In genomic region chr19:43207174-43207573, GRCh38 we compare ENCODE assay signal across 1 cellular context.
TF ChIP-seq lines count a peak whose summit lies in the region.

No MANE protein-coding gene starts in this region.

TF ChIP-seq in HEK293, 187 proteins besides CTCF, POLR2A, EP300 and RAD21 (continued from another document):
- TF ChIP-seq, protein P1, sequence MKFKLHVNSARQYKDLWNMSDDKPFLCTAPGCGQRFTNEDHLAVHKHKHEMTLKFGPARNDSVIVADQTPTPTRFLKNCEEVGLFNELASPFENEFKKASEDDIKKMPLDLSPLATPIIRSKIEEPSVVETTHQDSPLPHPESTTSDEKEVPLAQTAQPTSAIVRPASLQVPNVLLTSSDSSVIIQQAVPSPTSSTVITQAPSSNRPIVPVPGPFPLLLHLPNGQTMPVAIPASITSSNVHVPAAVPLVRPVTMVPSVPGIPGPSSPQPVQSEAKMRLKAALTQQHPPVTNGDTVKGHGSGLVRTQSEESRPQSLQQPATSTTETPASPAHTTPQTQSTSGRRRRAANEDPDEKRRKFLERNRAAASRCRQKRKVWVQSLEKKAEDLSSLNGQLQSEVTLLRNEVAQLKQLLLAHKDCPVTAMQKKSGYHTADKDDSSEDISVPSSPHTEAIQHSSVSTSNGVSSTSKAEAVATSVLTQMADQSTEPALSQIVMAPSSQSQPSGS (tag by site-specific recombination; IDR thresholded peaks at IDR 0.05; ENCODE audit: low read depth) = 0 out of 2 replicates have a peak, but pooled peaks have one; percentile 17
- TF ChIP-seq ZSCAN30 (tag by site-specific recombination; IDR thresholded peaks at IDR 0.05) (peak; percentile 94), ZBTB48 (tag by site-specific recombination; IDR thresholded peaks at IDR 0.05) (peak; percentile 83), ZSCAN4 (tag by site-specific recombination; IDR thresholded peaks at IDR 0.05) (peak; percentile 41), ZNF391 (tag by site-specific recombination; IDR thresholded peaks at IDR 0.05; ENCODE audit: borderline replicate concordance, low read depth) (0 out of 2 replicates have a peak, but pooled peaks have one; percentile 39), ZBTB17 (tag by site-specific recombination; IDR thresholded peaks at IDR 0.05) (peak; percentile 81), ZNF2 (tag by site-specific recombination; IDR thresholded peaks at IDR 0.05) (0 out of 2 replicates have a peak, but pooled peaks have one; percentile 32), IKZF3 (tag by site-specific recombination; IDR thresholded peaks at IDR 0.05) (peak; percentile 61), ZBTB21 (tag by site-specific recombination; IDR thresholded peaks at IDR 0.05) (peak; percentile 62; the same call in 1 of the 2 replicates), ZNF654 (tag by site-specific recombination; IDR thresholded peaks at IDR 0.05; ENCODE audit: low read depth) (peak; percentile 85), ZNF501 (tag by site-specific recombination; IDR thresholded peaks at IDR 0.05) (peak; percentile 71; the same call in 1 of the 2 replicates), GLIS1 (tag by site-specific recombination; IDR thresholded peaks at IDR 0.05) (peak; percentile 76), HIC1 (tag by site-specific recombination; IDR thresholded peaks at IDR 0.05) (peak; percentile 71), ZNF10 (tag by site-specific recombination; IDR thresholded peaks at IDR 0.05) (0 out of 2 replicates have a peak, but pooled peaks have one; percentile 28), ZBTB20 (tag by site-specific recombination; IDR thresholded peaks at IDR 0.05) (0 out of 2 replicates have a peak, but pooled peaks have one; percentile 7), ZNF600 (tag by site-specific recombination; IDR thresholded peaks at IDR 0.05) (peak; percentile 81), ZNF24 (tag by site-specific recombination; IDR thresholded peaks at IDR 0.05) (peak; percentile 33; the same call in 1 of the 2 replicates), GLIS2 (tag by site-specific recombination; IDR thresholded peaks at IDR 0.05) (peak; percentile 83; the same call in 1 of the 2 replicates), SP7 (tag by site-specific recombination; IDR thresholded peaks at IDR 0.05) (peak; percentile 31; the same call in 1 of the 2 replicates), ZNF335 (tag by site-specific recombination; conservative IDR thresholded peaks at IDR 0.05) (0 out of 2 replicates have a peak, but pooled peaks have one; percentile 28), ZFP37 (tag by site-specific recombination; IDR thresholded peaks at IDR 0.05) (peak; percentile 69), ZEB2 (tag by site-specific recombination; IDR thresholded peaks at IDR 0.05) (peak; percentile 24; the same call in 1 of the 2 replicates)
- TF ChIP-seq, protein P2, sequence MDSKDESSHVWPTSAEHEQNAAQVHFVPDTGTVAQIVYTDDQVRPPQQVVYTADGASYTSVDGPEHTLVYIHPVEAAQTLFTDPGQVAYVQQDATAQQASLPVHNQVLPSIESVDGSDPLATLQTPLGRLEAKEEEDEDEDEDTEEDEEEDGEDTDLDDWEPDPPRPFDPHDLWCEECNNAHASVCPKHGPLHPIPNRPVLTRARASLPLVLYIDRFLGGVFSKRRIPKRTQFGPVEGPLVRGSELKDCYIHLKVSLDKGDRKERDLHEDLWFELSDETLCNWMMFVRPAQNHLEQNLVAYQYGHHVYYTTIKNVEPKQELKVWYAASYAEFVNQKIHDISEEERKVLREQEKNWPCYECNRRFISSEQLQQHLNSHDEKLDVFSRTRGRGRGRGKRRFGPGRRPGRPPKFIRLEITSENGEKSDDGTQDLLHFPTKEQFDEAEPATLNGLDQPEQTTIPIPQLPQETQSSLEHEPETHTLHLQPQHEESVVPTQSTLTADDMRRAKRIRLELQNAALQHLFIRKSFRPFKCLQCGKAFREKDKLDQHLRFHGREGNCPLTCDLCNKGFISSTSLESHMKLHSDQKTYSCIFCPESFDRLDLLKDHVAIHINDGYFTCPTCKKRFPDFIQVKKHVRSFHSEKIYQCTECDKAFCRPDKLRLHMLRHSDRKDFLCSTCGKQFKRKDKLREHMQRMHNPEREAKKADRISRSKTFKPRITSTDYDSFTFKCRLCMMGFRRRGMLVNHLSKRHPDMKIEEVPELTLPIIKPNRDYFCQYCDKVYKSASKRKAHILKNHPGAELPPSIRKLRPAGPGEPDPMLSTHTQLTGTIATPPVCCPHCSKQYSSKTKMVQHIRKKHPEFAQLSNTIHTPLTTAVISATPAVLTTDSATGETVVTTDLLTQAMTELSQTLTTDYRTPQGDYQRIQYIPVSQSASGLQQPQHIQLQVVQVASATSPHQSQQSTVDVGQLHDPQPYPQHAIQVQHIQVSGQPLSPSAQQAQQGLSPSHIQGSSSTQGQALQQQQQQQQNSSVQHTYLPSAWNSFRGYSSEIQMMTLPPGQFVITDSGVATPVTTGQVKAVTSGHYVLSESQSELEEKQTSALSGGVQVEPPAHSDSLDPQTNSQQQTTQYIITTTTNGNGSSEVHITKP (tag by site-specific recombination; IDR thresholded peaks at IDR 0.05) = peak; percentile 30; the same call in 1 of the 2 replicates
- TF ChIP-seq, protein P3, sequence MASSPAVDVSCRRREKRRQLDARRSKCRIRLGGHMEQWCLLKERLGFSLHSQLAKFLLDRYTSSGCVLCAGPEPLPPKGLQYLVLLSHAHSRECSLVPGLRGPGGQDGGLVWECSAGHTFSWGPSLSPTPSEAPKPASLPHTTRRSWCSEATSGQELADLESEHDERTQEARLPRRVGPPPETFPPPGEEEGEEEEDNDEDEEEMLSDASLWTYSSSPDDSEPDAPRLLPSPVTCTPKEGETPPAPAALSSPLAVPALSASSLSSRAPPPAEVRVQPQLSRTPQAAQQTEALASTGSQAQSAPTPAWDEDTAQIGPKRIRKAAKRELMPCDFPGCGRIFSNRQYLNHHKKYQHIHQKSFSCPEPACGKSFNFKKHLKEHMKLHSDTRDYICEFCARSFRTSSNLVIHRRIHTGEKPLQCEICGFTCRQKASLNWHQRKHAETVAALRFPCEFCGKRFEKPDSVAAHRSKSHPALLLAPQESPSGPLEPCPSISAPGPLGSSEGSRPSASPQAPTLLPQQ (tag by site-specific recombination; IDR thresholded peaks at IDR 0.05) = peak; percentile 80
